Comparison of ENCODE assay signal across 18 cellular contexts in the genomic region with DNA sequence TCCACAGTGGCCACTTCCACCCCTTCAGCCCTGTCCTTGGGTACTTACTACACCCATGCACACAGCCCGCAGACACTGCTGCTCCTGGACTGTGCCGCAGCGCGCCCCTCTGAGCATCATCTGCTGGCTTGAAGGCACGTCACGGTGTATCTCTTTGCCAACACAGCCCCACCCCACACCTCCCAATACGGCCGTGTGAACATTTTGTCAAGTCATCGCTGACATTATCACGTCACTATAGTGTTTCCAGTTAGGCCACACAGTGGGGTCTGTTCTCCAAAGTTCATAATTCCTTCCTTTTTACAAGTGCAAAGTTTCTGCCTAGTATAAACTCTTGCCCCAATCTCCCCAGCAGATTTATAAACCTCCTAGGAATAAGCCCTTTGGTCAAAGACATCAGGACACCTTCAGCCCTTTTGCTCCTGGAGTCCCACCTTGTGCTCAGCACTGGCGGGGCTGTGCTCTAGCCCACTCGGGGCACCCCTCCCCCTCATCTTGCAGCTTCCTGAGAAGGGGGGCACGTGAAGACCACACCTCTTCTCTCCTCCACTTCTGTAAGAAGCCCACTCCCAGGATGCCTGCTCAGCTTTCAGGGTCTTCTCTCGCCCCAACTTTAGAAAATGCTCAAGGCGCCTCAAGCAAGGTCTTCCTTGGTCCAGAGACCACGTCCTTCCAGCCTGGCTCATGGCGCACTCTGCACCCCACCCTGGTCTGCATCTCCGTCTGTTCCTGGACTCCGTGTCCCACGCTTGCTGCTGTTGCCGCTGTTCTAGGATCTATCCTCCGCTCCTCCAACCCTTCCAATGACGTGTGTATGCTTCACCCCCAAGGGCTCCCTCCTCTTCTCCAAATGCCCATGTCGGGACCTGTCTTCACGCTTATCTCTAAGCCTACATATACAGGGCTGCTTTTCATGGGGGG.
"Had no signal": no experiment of that assay in that cellular context is flagged by ENCODE, and none has a peak within 500 bp of the region (broad histone marks: within the 10 kb centered on the region; RNA-seq: fewer than 3 reads in every experiment).

No MANE protein-coding gene starts in this region.

- H3K4me3 Mint-ChIP-seq: activated CD4-positive, alpha-beta T cell treated with anti-CD3 and anti-CD28 coated beads for 36 hours; activated CD8-positive, alpha-beta T cell treated with anti-CD3 and anti-CD28 coated beads for 36 hours; activated T-cell treated with anti-CD3 and anti-CD28 coated beads, Interleukin-2, amount 50 U/mL, for 72 hours had no signal

- H3K27ac Mint-ChIP-seq: activated CD4-positive, alpha-beta T cell treated with anti-CD3 and anti-CD28 coated beads for 36 hours; activated CD8-positive, alpha-beta T cell treated with anti-CD3 and anti-CD28 coated beads for 36 hours; activated T-cell treated with anti-CD3 and anti-CD28 coated beads, Interleukin-2, amount 50 U/mL, for 72 hours had no signal

- H3K4me3 ChIP-seq: coronary artery, gastroesophageal sphincter, left ventricle myocardium inferior, tibial artery had no signal

- H3K36me3 ChIP-seq: gastroesophageal sphincter, left ventricle myocardium inferior, tibial artery had no signal

- H3K9me3 ChIP-seq: gastroesophageal sphincter, left ventricle myocardium inferior, tibial artery had no signal

- H3K27me3 ChIP-seq: gastroesophageal sphincter, tibial artery had no signal

- H3K79me2 ChIP-seq: parathyroid adenoma had no signal

- H3K4me1 Mint-ChIP-seq: activated CD4-positive, alpha-beta T cell treated with anti-CD3 and anti-CD28 coated beads for 36 hours had no signal

- H3K27me3 Mint-ChIP-seq: activated CD4-positive, alpha-beta T cell treated with anti-CD3 and anti-CD28 coated beads for 36 hours; activated CD8-positive, alpha-beta T cell treated with anti-CD3 and anti-CD28 coated beads for 36 hours had no signal

- DNase-seq: activated CD4-positive, alpha-beta T cell treated with anti-CD3 and anti-CD28 coated beads for 36 hours; activated CD8-positive, alpha-beta memory T cell treated with anti-CD3 and anti-CD28 coated beads, Interleukin-2, amount 50 U/mL, for 4 hours; activated CD8-positive, alpha-beta T cell treated with anti-CD3 and anti-CD28 coated beads for 36 hours; activated naive CD4-positive, alpha-beta T cell; activated T-cell treated with anti-CD3 and anti-CD28 coated beads, Interleukin-2, amount 50 U/mL, for 72 hours; caudate nucleus; effector CD4-positive, alpha-beta T cell; kidney; left ventricle myocardium inferior; mesendoderm; retina; stimulated activated CD4-positive, alpha-beta T cell treated with anti-CD3 and anti-CD28 coated beads, Interleukin-15, amount 100 ng/mL, for 24 hours; stimulated activated CD4-positive, alpha-beta T cell treated with anti-CD3 and anti-CD28 coated beads, Interleukin-4, amount 100 ng/mL, for 4 hours; tibial artery; WERI-Rb-1 had no signal

- H3K27ac ChIP-seq: coronary artery, gastroesophageal sphincter, left ventricle myocardium inferior, parathyroid adenoma, tibial artery, WERI-Rb-1 had no signal

- ATAC-seq: activated CD4-positive, alpha-beta T cell treated with anti-CD3 and anti-CD28 coated beads for 36 hours; activated CD8-positive, alpha-beta T cell treated with anti-CD3 and anti-CD28 coated beads for 36 hours; activated T-cell treated with anti-CD3 and anti-CD28 coated beads, Interleukin-2, amount 50 U/mL, for 72 hours; gastroesophageal sphincter had no signal

- H2AFZ ChIP-seq: parathyroid adenoma had no signal

- H3K4me1 ChIP-seq: gastroesophageal sphincter, left ventricle myocardium inferior, parathyroid adenoma, tibial artery had no signal

- H3K9me3 Mint-ChIP-seq: activated CD8-positive, alpha-beta T cell treated with anti-CD3 and anti-CD28 coated beads for 36 hours; activated T-cell treated with anti-CD3 and anti-CD28 coated beads, Interleukin-2, amount 50 U/mL, for 72 hours had no signal
